14 cellular contexts compared by ENCODE assay signal in genomic region chr16:81861503-81861902, GRCh38.
DNase-seq lines count a peak whose midpoint lies in the region; ATAC-seq and TF ChIP-seq lines count a peak whose summit lies in the region.
"Had no signal": no experiment of that assay in that cellular context is flagged by ENCODE, and none has a peak within 500 bp of the region (broad histone marks: within the 10 kb centered on the region; RNA-seq: fewer than 3 reads in every experiment).

No MANE protein-coding gene starts in this region.

- H3K36me3 ChIP-seq in left ventricle myocardium inferior (no peaks in the 10 kb centered on the region), mammary epithelial cell (ENCODE audit: insufficient read depth, low read length) (no peaks in the 10 kb centered on the region)

- TF ChIP-seq CTCF in left ventricle myocardium inferior (IDR thresholded peaks at IDR 0.05; ENCODE audit: borderline replicate concordance) (no peak), mammary epithelial cell (conservative IDR thresholded peaks at IDR 0.05 in 1 of 2, IDR thresholded peaks at IDR 0.05 in 1 of 2; ENCODE audit: extremely low read depth in 1 of 2, insufficient read depth in 1 of 2, low read depth in 1 of 2, low read length in 2 of 2) (no peak), natural killer cell (IDR thresholded peaks at IDR 0.05) (no peak)

- peak overlapping the region; percentile 79 for H3K4me3 Mint-ChIP-seq in natural killer cell
- H3K4me3 Mint-ChIP-seq: activated CD4-positive, alpha-beta T cell treated with anti-CD3 and anti-CD28 coated beads, Interleukin-2, amount 10 ng/mL, durations not matched to agents 7 days and 5 days; activated T-helper 17 cell treated with anti-CD3 and anti-CD28 coated beads, Interleukin-2, amount 50 U/mL, for 72 hours; nephron; T-cell had no signal

- no peak for ATAC-seq in Right ventricle myocardium superior (ENCODE audit: poor library complexity)
- ATAC-seq in natural killer cell = peak; percentile 88 to 96 (median 95)
- no peak for ATAC-seq in HG03460 (IDR thresholded peaks at IDR 0.05; ENCODE audit: unreplicated experiment)
- no peak for ATAC-seq in HG03108 (IDR thresholded peaks at IDR 0.05; ENCODE audit: unreplicated experiment)
- ATAC-seq: activated T-helper 17 cell treated with anti-CD3 and anti-CD28 coated beads, Interleukin-2, amount 50 U/mL, for 72 hours; T-cell had no signal

- H3K27ac ChIP-seq in left ventricle myocardium inferior (replicated peaks) = peak overlapping the region; percentile 62
- H3K27ac ChIP-seq in mammary epithelial cell (ENCODE audit: insufficient read depth, low read depth, low read length) = no peak overlapping the region

- peak overlapping the region; percentile 90 for H2AFZ ChIP-seq in mammary epithelial cell (ENCODE audit: low read depth, low read length)

- H3K79me2 ChIP-seq in mammary epithelial cell (ENCODE audit: insufficient read depth, low read length) = no peaks in the 10 kb centered on the region

- H3K9me3 Mint-ChIP-seq in natural killer cell = no peaks in the 10 kb centered on the region
- H3K9me3 Mint-ChIP-seq: activated CD4-positive, alpha-beta T cell treated with anti-CD3 and anti-CD28 coated beads, Interleukin-2, amount 10 ng/mL, durations not matched to agents 7 days and 5 days; activated T-helper 17 cell treated with anti-CD3 and anti-CD28 coated beads, Interleukin-2, amount 50 U/mL, for 72 hours; nephron; T-cell had no signal

- peaks cover 13% of the 10 kb centered on the region for H3K36me3 Mint-ChIP-seq in natural killer cell
- H3K36me3 Mint-ChIP-seq: T-cell had no signal

- no peak overlapping the region for H3K4me3 ChIP-seq in left ventricle myocardium inferior
- H3K4me3 ChIP-seq in mammary epithelial cell (replicated peaks in 1 of 3; ENCODE audit: insufficient read depth in 1 of 3, low read depth in 2 of 3, low read length in 3 of 3) = peak overlapping the region in 1 of 3 experiments; percentile 8

- 4% methylated on average over 8 of the region's 10 CpGs for WGBS in mammary epithelial cell (ENCODE audit: low coverage, missing lambda C conversion rate)

- peaks cover 40 to 52% of the 10 kb centered on the region in 2 donors for H3K4me1 Mint-ChIP-seq in natural killer cell

- in situ Hi-C loops in mammary epithelial cell (cut with MboI; ENCODE audit: low sequenced_read_pairs in 2 of 2) = no loop called here

- H3K4me2 ChIP-seq in mammary epithelial cell (ENCODE audit: insufficient read depth, low read depth, low read length) = peak overlapping the region; percentile 65

- no peaks in the 10 kb centered on the region for H3K9me3 ChIP-seq in left ventricle myocardium inferior (replicated peaks)
- H3K9me3 ChIP-seq in mammary epithelial cell (replicated peaks; ENCODE audit: insufficient read depth, low read length) = no peaks in the 10 kb centered on the region

- no peaks in the 10 kb centered on the region for H3K27me3 Mint-ChIP-seq in natural killer cell (ENCODE audit: low read depth in 2 of 2)
- H3K27me3 Mint-ChIP-seq: activated CD4-positive, alpha-beta T cell treated with anti-CD3 and anti-CD28 coated beads, Interleukin-2, amount 10 ng/mL, durations not matched to agents 7 days and 5 days had no signal

- peak overlapping the region; percentile 86 to 88 for H3K27ac Mint-ChIP-seq in natural killer cell
- H3K27ac Mint-ChIP-seq: activated CD4-positive, alpha-beta T cell treated with anti-CD3 and anti-CD28 coated beads, Interleukin-2, amount 10 ng/mL, durations not matched to agents 7 days and 5 days; activated T-helper 17 cell treated with anti-CD3 and anti-CD28 coated beads, Interleukin-2, amount 50 U/mL, for 72 hours; nephron; T-cell had no signal

- no peak for DNase-seq in left ventricle myocardium inferior
- DNase-seq in Right ventricle myocardium superior = no peak
- peak; percentile 75 for DNase-seq in mammary epithelial cell
- DNase-seq in natural killer cell = no peak
- no peak for DNase-seq in posterior cingulate gyrus
- no peak for DNase-seq in stimulated activated CD4-positive, alpha-beta T cell treated with anti-CD3 and anti-CD28 coated beads, Interleukin-2, amount 100 ng/mL, for 24 hours
- DNase-seq: activated CD4-positive, alpha-beta T cell treated with anti-CD3 and anti-CD28 coated beads, Interleukin-2, amount 10 ng/mL, durations not matched to agents 7 days and 5 days; effector memory CD4-positive, alpha-beta T cell; T-cell; trophoblast cell had no signal

- H3K9ac ChIP-seq in mammary epithelial cell (ENCODE audit: insufficient read depth, low read length) = no peak overlapping the region

- no peaks in the 10 kb centered on the region for H4K20me1 ChIP-seq in mammary epithelial cell (ENCODE audit: insufficient read depth, low read length)

- peaks cover 34% of the 10 kb centered on the region for H3K27me3 ChIP-seq in left ventricle myocardium inferior (ENCODE audit: low read depth)
- H3K27me3 ChIP-seq in mammary epithelial cell (ENCODE audit: insufficient read depth, low read length) = no peaks in the 10 kb centered on the region

- H3K4me1 ChIP-seq in left ventricle myocardium inferior (peaks cover 10% of the 10 kb centered on the region), mammary epithelial cell (ENCODE audit: insufficient read depth, low read length) (peaks cover 14% of the 10 kb centered on the region)

- CTCF ChIA-PET in mammary epithelial cell (lab: Charles Lee; ENCODE audit: low non-redundant PET) = no interaction called here

- dilution Hi-C loops in mammary epithelial cell (cut with HindIII; ENCODE audit: low sequenced_read_pairs) = no loop called here

- no TSS peak for BruUV-seq in mammary epithelial cell (replicated peaks; lab: Mats Ljungman, UMichigan)

- intact Hi-C loops in left ventricle myocardium inferior (cut with micrococcal nuclease) = no loop called here
- intact Hi-C loops in Right ventricle myocardium superior (cut with DNase I) = no loop called here
- intact Hi-C loops in mammary epithelial cell (cut with micrococcal nuclease) = loop anchor here (2.0 kb wide), 1 partner anchor 75 kb away; no protein-coding TSS in a partner anchor
- intact Hi-C loops in natural killer cell (cut with micrococcal nuclease) = loop anchor here (1.0 kb wide), 1 partner anchor 12 kb away; no protein-coding TSS in a partner anchor
- intact Hi-C loops in posterior cingulate gyrus (cut with DNase I) = loop anchor here (10.0 kb wide), 1 partner anchor 307 kb away; no protein-coding TSS in a partner anchor

Comparison
In these comparisons a context has a peak if more than half of its experiments do, and no peak if none do; other contexts are left out.
1. ATAC-seq: peak in natural killer cell (3 of 3); none in Right ventricle myocardium superior (single experiment), HG03460 (single experiment) and HG03108 (single experiment).
2. intact Hi-C loops: an anchor here in mammary epithelial cell (2.0 kb wide), natural killer cell (1.0 kb wide) and posterior cingulate gyrus (10.0 kb wide); none called in left ventricle myocardium inferior and Right ventricle myocardium superior.